ENCODE assay signal across 9 cellular contexts in genomic region chr7:129494041-129494440, GRCh38. TPM values are rescaled to one million over a fixed set of nuclear protein-coding genes. Genes with fewer than 3 reads are reported as not detected.
DNase-seq lines count a peak whose midpoint lies in the region; ATAC-seq and TF ChIP-seq lines count a peak whose summit lies in the region.
"Had no signal": no experiment of that assay in that cellular context is flagged by ENCODE, and none has a peak within 500 bp of the region (broad histone marks: within the 10 kb centered on the region; RNA-seq: fewer than 3 reads in every experiment).

No MANE protein-coding gene starts in this region.

- H2BK15ac ChIP-seq in IMR-90 (ENCODE audit: low read depth, low read length) = no peak overlapping the region

- no peak overlapping the region for H3K9ac ChIP-seq in IMR-90 (ENCODE audit: low read depth, low read length)

- CTCF ChIA-PET in IMR-90 (lab: Yijun Ruan, JAX) = interaction anchor here (1.0 to 1.4 kb wide), 3 partner anchors 14 to 126 kb away, joined by 3 to 4 read pairs (median 3); no protein-coding TSS in a partner anchor

- intact Hi-C loops in IMR-90 (cut with micrococcal nuclease) = loop anchor here (5.0 kb wide), 1 partner anchor 118 kb away; the partner anchor contains the start of gene NRF1

- no peak overlapping the region for H3K56ac ChIP-seq in IMR-90 (ENCODE audit: extremely low read depth, insufficient read depth, low read length)

- H3K4ac ChIP-seq in IMR-90 (ENCODE audit: low read depth, low read length) = no peak overlapping the region

- H3K27ac Mint-ChIP-seq in CD4-positive, CD25-positive, alpha-beta regulatory T cell = no peak overlapping the region

- H2BK120ac ChIP-seq in IMR-90 (ENCODE audit: low read depth, low read length) = no peak overlapping the region

- H2BK5ac ChIP-seq in IMR-90 (ENCODE audit: low read depth, low read length, poor library complexity, severe bottlenecking) = no peak overlapping the region

- H3K4me1 ChIP-seq in CD4-positive, CD25-positive, alpha-beta regulatory T cell (ENCODE audit: control insufficient read depth, insufficient read depth, low read length, poor library complexity, severe bottlenecking) = no peaks in the 10 kb centered on the region
- H3K4me1 ChIP-seq in IMR-90 (ENCODE audit: control insufficient read depth, insufficient read depth, low read length) = peaks cover 7% of the 10 kb centered on the region; the same call in 1 of the 2 replicates
- no peaks in the 10 kb centered on the region for H3K4me1 ChIP-seq in BE2C

- H4K5ac ChIP-seq in IMR-90 (ENCODE audit: low read depth, low read length) = no peak overlapping the region

- peaks cover 8% of the 10 kb centered on the region for H3K27me3 Mint-ChIP-seq in CD4-positive, CD25-positive, alpha-beta regulatory T cell

- no peak overlapping the region for H3K4me3 Mint-ChIP-seq in CD4-positive, CD25-positive, alpha-beta regulatory T cell

- peak; percentile 61 to 65 for ATAC-seq in CD4-positive, CD25-positive, alpha-beta regulatory T cell (ENCODE audit: low read depth in 2 of 2)
- ATAC-seq in GM21360 (IDR thresholded peaks at IDR 0.05; ENCODE audit: unreplicated experiment) (peak; percentile 65), IMR-90 (ENCODE audit: low read depth) (peak; percentile 87)

- H3K27me3 ChIP-seq in CD4-positive, CD25-positive, alpha-beta regulatory T cell (ENCODE audit: control insufficient read depth, insufficient read depth, low read length) = no peaks in the 10 kb centered on the region
- H3K27me3 ChIP-seq in IMR-90 (ENCODE audit: control insufficient read depth, insufficient read depth, low read length) (peaks cover 4% of the 10 kb centered on the region; the same call in 1 of the 2 replicates), BE2C (no peaks in the 10 kb centered on the region)

- in situ Hi-C loops in IMR-90 (cut with MboI; ENCODE audit: low sequenced_read_pairs) = loop anchor here (25.0 kb wide), 1 partner anchor 518 kb away; no protein-coding TSS in a partner anchor
- in situ Hi-C loops in GM13976 (cut with MboI; ENCODE audit: low sequenced_read_pairs, unreplicated experiment) = no loop called here

- H3K18ac ChIP-seq in IMR-90 (ENCODE audit: low read depth, low read length) = no peak overlapping the region

- no peak for TF ChIP-seq CTCF in IMR-90 (conservative IDR thresholded peaks at IDR 0.05; ENCODE audit: low read depth, low read length)
- TF ChIP-seq CTCF in fibroblast of mammary gland (conservative IDR thresholded peaks at IDR 0.05; ENCODE audit: control insufficient read depth, insufficient read depth, low read depth, low read length) = no peak
- TF ChIP-seq CTCF in BE2C (IDR thresholded peaks at IDR 0.05; ENCODE audit: low read depth, low read length) = no peak
- TF ChIP-seq CTCF in GM13976 (IDR thresholded peaks at IDR 0.05; ENCODE audit: borderline replicate concordance, control extremely low read depth, extremely low read depth, insufficient read depth, missing control alignments) = no peak

- dilution Hi-C loops in IMR-90 (cut with HindIII; ENCODE audit: low sequenced_read_pairs, unreplicated experiment) = no loop called here

- peaks cover 0 to 1% (median 0%) of the 10 kb centered on the region in 7 donors for H3K9me3 Mint-ChIP-seq in CD4-positive, CD25-positive, alpha-beta regulatory T cell

- no peak overlapping the region for H3K14ac ChIP-seq in IMR-90 (replicated peaks; ENCODE audit: low read depth, low read length)

- peak in 1 of 3 donors; percentile 58 for DNase-seq in CD4-positive, CD25-positive, alpha-beta regulatory T cell
- DNase-seq in IMR-90 = peak; percentile 98
- DNase-seq in fibroblast of mammary gland (ENCODE audit: low read depth) = peak; percentile 94
- no peak for DNase-seq in BE2C
- DNase-seq in GM13976 (ENCODE audit: low spot score) = no peak
- no peak for DNase-seq in UCSD-AML1 (lab: John Stamatoyannopoulos, UW; ENCODE audit: unreplicated experiment)
- DNase-seq in NCI-H524 (lab: John Stamatoyannopoulos, UW) = no peak
- DNase-seq: stimulated activated CD8-positive, alpha-beta memory T cell treated with anti-CD3 and anti-CD28 coated beads, Interleukin-4, amount 100 ng/mL, for 48 hours had no signal

- no peak overlapping the region for H2AFZ ChIP-seq in IMR-90 (replicated peaks; ENCODE audit: low read length, poor library complexity)

- H3K36me3 Mint-ChIP-seq in CD4-positive, CD25-positive, alpha-beta regulatory T cell = no peaks in the 10 kb centered on the region

- H3K9me3 ChIP-seq in CD4-positive, CD25-positive, alpha-beta regulatory T cell (ENCODE audit: control insufficient read depth in 2 of 2, low read length in 2 of 2) = no peaks in the 10 kb centered on the region
- H3K9me3 ChIP-seq in IMR-90 (ENCODE audit: control insufficient read depth, insufficient read depth, low read length) = no peaks in the 10 kb centered on the region
- H3K9me3 ChIP-seq in BE2C = no peaks in the 10 kb centered on the region

- H3K36me3 ChIP-seq in CD4-positive, CD25-positive, alpha-beta regulatory T cell (ENCODE audit: control insufficient read depth, insufficient read depth, low read length) = no peaks in the 10 kb centered on the region
- no peaks in the 10 kb centered on the region for H3K36me3 ChIP-seq in IMR-90 (ENCODE audit: control insufficient read depth, insufficient read depth, low read length)
- no peaks in the 10 kb centered on the region for H3K36me3 ChIP-seq in BE2C

- no peak overlapping the region for H2AK9ac ChIP-seq in IMR-90 (replicated peaks; ENCODE audit: low read depth, low read length, poor library complexity)

- H3K27ac ChIP-seq in CD4-positive, CD25-positive, alpha-beta regulatory T cell (ENCODE audit: insufficient read depth, low read length, poor library complexity, severe bottlenecking) = no peak overlapping the region
- no peak overlapping the region for H3K27ac ChIP-seq in IMR-90 (ENCODE audit: insufficient read depth, low read length)

- WGBS in IMR-90 (ENCODE audit: extremely low coverage in 2 of 2, insufficient read length in 1 of 2), 2 experiments = 0% methylated on average over 1 of the region's 5 CpGs; no CpG with 5 or more reads in 1 of the 2 experiments

- H3K4me2 ChIP-seq in IMR-90 (ENCODE audit: low read depth, low read length) = no peak overlapping the region

- H3K4me1 Mint-ChIP-seq in CD4-positive, CD25-positive, alpha-beta regulatory T cell = peaks cover 0 to 14% (median 4%) of the 10 kb centered on the region in 4 donors

- H4K91ac ChIP-seq in IMR-90 (ENCODE audit: insufficient read depth, low read depth, low read length) = no peak overlapping the region

- no peaks in the 10 kb centered on the region for H3K79me1 ChIP-seq in IMR-90 (ENCODE audit: low read depth in 1 of 2, low read length in 2 of 2)

- POLR2A ChIA-PET in IMR-90 (lab: Charles Lee; ENCODE audit: unreplicated experiment) = no interaction called here

- H3K9me1 ChIP-seq in IMR-90 (ENCODE audit: insufficient read depth, low read length) = peaks cover 4% of the 10 kb centered on the region; the same call in 1 of the 2 replicates

- H2AK5ac ChIP-seq in IMR-90 (ENCODE audit: low read depth, low read length) = no peak overlapping the region

- H4K8ac ChIP-seq in IMR-90 (ENCODE audit: low read depth in 2 of 2, low read length in 2 of 2) = no peak overlapping the region

- H2BK20ac ChIP-seq in IMR-90 (ENCODE audit: low read depth, low read length) = no peak overlapping the region

- BruUV-seq in IMR-90 (replicated peaks; lab: Mats Ljungman, UMichigan) = no TSS peak

- H3K4me3 ChIP-seq in CD4-positive, CD25-positive, alpha-beta regulatory T cell (ENCODE audit: low read depth, low read length) = no peak overlapping the region
- no peak overlapping the region for H3K4me3 ChIP-seq in IMR-90 (ENCODE audit: insufficient read depth, low read depth, low read length)
- H3K4me3 ChIP-seq in fibroblast of mammary gland (ENCODE audit: control insufficient read depth, low read depth, low read length) = no peak overlapping the region
- H3K4me3 ChIP-seq in BE2C (ENCODE audit: low read depth, low read length) = no peak overlapping the region

- H3K23ac ChIP-seq in IMR-90 (ENCODE audit: low read depth, low read length) = no peak overlapping the region

- no peak for TF ChIP-seq POLR2A in IMR-90 (IDR thresholded peaks at IDR 0.05; ENCODE audit: low read depth, low read length)

- no peak for TF ChIP-seq RAD21 in IMR-90 (IDR thresholded peaks at IDR 0.05; ENCODE audit: low read length)

- no peaks in the 10 kb centered on the region for H4K20me1 ChIP-seq in IMR-90 (ENCODE audit: insufficient read depth, low read length)

TF ChIP-seq in IMR-90, 13 proteins besides CTCF, POLR2A, EP300 and RAD21 (continues in another document):
- no peak for TF ChIP-seq ELK1 (IDR thresholded peaks at IDR 0.05; ENCODE audit: borderline replicate concordance, low read depth, low read length)
- peak; percentile 78 for TF ChIP-seq BHLHE40 (IDR thresholded peaks at IDR 0.05; ENCODE audit: low read depth, low read length)

RNA-seq across cellular contexts. Expression of gene SMKR1, which starts 8.3 kb away (rescaled TPM):
- not detected for total RNA-seq in CD4-positive, CD25-positive, alpha-beta regulatory T cell
- 1 to 10 TPM in 2 of 4 donors, under 1 TPM in 1, not detected in 1; 0.26 to 3.6 (median 1.3) TPM for polyA plus RNA-seq in CD4-positive, CD25-positive, alpha-beta regulatory T cell
- not detected in 2 replicates for total RNA-seq in IMR-90 (2012; rRNA removed)
- polyA plus RNA-seq in IMR-90 (2012; rRNA removed) = 0.26 TPM in 1 of 2 replicates, not detected in the other
- 0.04 TPM in 1 of 2 replicates, not detected in the other for polyA plus RNA-seq in IMR-90 (2012; cell fraction: cytosol; rRNA removed)
- polyA plus RNA-seq in IMR-90 (2012; cell fraction: nucleus; rRNA removed; ENCODE audit: low replicate concordance) = not detected in 2 replicates
- 0.43 TPM for polyA plus RNA-seq in BE2C (2012; ENCODE audit: insufficient read depth, insufficient read length, low read depth)

RNA-seq across cellular contexts. Expression of gene STRIP2, which starts 59.8 kb away (rescaled TPM):
- 1.7 TPM for total RNA-seq in CD4-positive, CD25-positive, alpha-beta regulatory T cell
- under 1 TPM in 3 of 4 donors, not detected in 1; 0.13 to 0.78 (median 0.56) TPM for polyA plus RNA-seq in CD4-positive, CD25-positive, alpha-beta regulatory T cell
- 2.2 and 3.0 TPM in 2 replicates for total RNA-seq in IMR-90 (2012; rRNA removed)
- 1.6 and 1.8 TPM in 2 replicates for polyA plus RNA-seq in IMR-90 (2012; rRNA removed)
- polyA plus RNA-seq in IMR-90 (2012; cell fraction: cytosol; rRNA removed) = 0.68 and 0.73 TPM in 2 replicates
- polyA plus RNA-seq in IMR-90 (2012; cell fraction: nucleus; rRNA removed; ENCODE audit: low replicate concordance) = 2.4 and 4.3 TPM in 2 replicates
- 1.0 TPM for polyA plus RNA-seq in BE2C (2012; ENCODE audit: insufficient read depth, insufficient read length, low read depth)

Comparison
In these comparisons a context has a peak if more than half of its experiments do, and no peak if none do; other contexts are left out.
1. DNase-seq: peak in IMR-90 (single experiment) and fibroblast of mammary gland (single experiment); none in BE2C (single experiment), GM13976 (single experiment), UCSD-AML1 (single experiment) and NCI-H524 (0 of 2).
2. Peak in every context shown above with its lines, with median percentiles within 50 percentile points of each other: ATAC-seq.